In genomic region chrX:2608638-2609430, GRCh38 we compare ENCODE assay signal across 1 cellular context.
TF ChIP-seq lines count a peak whose summit lies in the region.

No MANE protein-coding gene starts in this region.

TF ChIP-seq in HepG2, 621 proteins besides CTCF, POLR2A, EP300 and RAD21 (continued from another document and continues in another):
- TF ChIP-seq SP5 (CRISPR knock-in tag; IDR thresholded peaks at IDR 0.05; ENCODE audit: borderline replicate concordance, low read depth), result peak; percentile 27; the same call in 1 of the 2 replicates
- no peak for TF ChIP-seq PLRG1 (conservative IDR thresholded peaks at IDR 0.05)
- no peak for TF ChIP-seq PREB (CRISPR knock-in tag; IDR thresholded peaks at IDR 0.05)
- TF ChIP-seq CEBPB (IDR thresholded peaks at IDR 0.05; ENCODE audit: borderline replicate concordance, low read depth, low read length), result no peak
- no peak for TF ChIP-seq THAP8 (CRISPR knock-in tag; IDR thresholded peaks at IDR 0.05; ENCODE audit: borderline replicate concordance)
- no peak for TF ChIP-seq TARDBP (CRISPR knock-in tag; IDR thresholded peaks at IDR 0.05)
- no peak for TF ChIP-seq GTF2F1 (IDR thresholded peaks at IDR 0.05; ENCODE audit: low read length)
- TF ChIP-seq ZNF18 (CRISPR knock-in tag; IDR thresholded peaks at IDR 0.05; ENCODE audit: insufficient replicate concordance), result no peak
- no peak for TF ChIP-seq HOXA9 (CRISPR knock-in tag; IDR thresholded peaks at IDR 0.05; ENCODE audit: borderline replicate concordance)
- no peak for TF ChIP-seq ZNF275 (CRISPR knock-in tag; IDR thresholded peaks at IDR 0.05; ENCODE audit: borderline replicate concordance)
- TF ChIP-seq EZH2 (conservative IDR thresholded peaks at IDR 0.05; ENCODE audit: low read depth, low read length), result no peak
- 0 out of 2 replicates have a peak, but pooled peaks have one; percentile 42 for TF ChIP-seq CHCHD3 (CRISPR knock-in tag; IDR thresholded peaks at IDR 0.05)
- TF ChIP-seq NR2F6 (IDR thresholded peaks at IDR 0.05), result no peak
- no peak for TF ChIP-seq NR2F6 (CRISPR knock-in tag; IDR thresholded peaks at IDR 0.05)
- TF ChIP-seq HOMEZ (CRISPR knock-in tag; IDR thresholded peaks at IDR 0.05; ENCODE audit: low read depth), result no peak
- TF ChIP-seq TMF1 (CRISPR knock-in tag; IDR thresholded peaks at IDR 0.05; ENCODE audit: low read depth), result no peak
- TF ChIP-seq JUNB (CRISPR knock-in tag; IDR thresholded peaks at IDR 0.05; ENCODE audit: borderline replicate concordance), result no peak
- no peak for TF ChIP-seq CENPX (CRISPR knock-in tag; IDR thresholded peaks at IDR 0.05)
- peak; percentile 6; the same call in 1 of the 2 replicates for TF ChIP-seq GFI1 (CRISPR knock-in tag; IDR thresholded peaks at IDR 0.05; ENCODE audit: borderline replicate concordance)
- TF ChIP-seq MZF1 (CRISPR knock-in tag; IDR thresholded peaks at IDR 0.05; ENCODE audit: borderline replicate concordance), result no peak
- TF ChIP-seq HOXA5 (CRISPR knock-in tag; IDR thresholded peaks at IDR 0.05), result no peak
- TF ChIP-seq ZNF17 (CRISPR knock-in tag; IDR thresholded peaks at IDR 0.05), result no peak
- no peak for TF ChIP-seq PRDM4 (CRISPR knock-in tag; IDR thresholded peaks at IDR 0.05; ENCODE audit: borderline replicate concordance)
- TF ChIP-seq RCOR2 (CRISPR knock-in tag; IDR thresholded peaks at IDR 0.05), result no peak
- no peak for TF ChIP-seq SNAPC2 (CRISPR knock-in tag; IDR thresholded peaks at IDR 0.05)
- peak; percentile 21; the same call in 1 of the 2 replicates for TF ChIP-seq HDAC1 (CRISPR knock-in tag; IDR thresholded peaks at IDR 0.05)
- no peak for TF ChIP-seq FOXJ3 (CRISPR knock-in tag; IDR thresholded peaks at IDR 0.05; ENCODE audit: borderline replicate concordance)
- TF ChIP-seq ZNF3 (CRISPR knock-in tag; IDR thresholded peaks at IDR 0.05), result no peak
- TF ChIP-seq RBM39 (IDR thresholded peaks at IDR 0.05; ENCODE audit: low read depth, low read length, poor library complexity, severe bottlenecking), result peak; percentile 60
- TF ChIP-seq HDAC2 (CRISPR knock-in tag; IDR thresholded peaks at IDR 0.05), result no peak
- TF ChIP-seq NFE2L1 (CRISPR knock-in tag; IDR thresholded peaks at IDR 0.05; ENCODE audit: borderline replicate concordance), result no peak
- no peak for TF ChIP-seq NR3C1 (CRISPR knock-in tag; IDR thresholded peaks at IDR 0.05)
- no peak for TF ChIP-seq ZNF710 (CRISPR knock-in tag; IDR thresholded peaks at IDR 0.05; ENCODE audit: borderline replicate concordance)
- no peak for TF ChIP-seq ZNF503 (CRISPR knock-in tag; IDR thresholded peaks at IDR 0.05)
- no peak for TF ChIP-seq SMC3 (IDR thresholded peaks at IDR 0.05; ENCODE audit: low read length)
- TF ChIP-seq SSRP1 (CRISPR knock-in tag; IDR thresholded peaks at IDR 0.05), result no peak
- TF ChIP-seq AHDC1 (CRISPR knock-in tag; IDR thresholded peaks at IDR 0.05; ENCODE audit: borderline replicate concordance), result no peak
- peak; percentile 52; the same call in 1 of the 2 replicates for TF ChIP-seq ZNF724P (CRISPR knock-in tag; IDR thresholded peaks at IDR 0.05; ENCODE audit: borderline replicate concordance)
- no peak for TF ChIP-seq KDM6A (CRISPR knock-in tag; IDR thresholded peaks at IDR 0.05; ENCODE audit: low read depth)
- no peak for TF ChIP-seq STAT6 (CRISPR knock-in tag; IDR thresholded peaks at IDR 0.05; ENCODE audit: borderline replicate concordance)
- no peak for TF ChIP-seq MED1 (CRISPR knock-in tag; IDR thresholded peaks at IDR 0.05)
- TF ChIP-seq KDM4B (CRISPR knock-in tag; IDR thresholded peaks at IDR 0.05), result no peak
